ENCODE assay signal across 28 cellular contexts in the genomic region with DNA sequence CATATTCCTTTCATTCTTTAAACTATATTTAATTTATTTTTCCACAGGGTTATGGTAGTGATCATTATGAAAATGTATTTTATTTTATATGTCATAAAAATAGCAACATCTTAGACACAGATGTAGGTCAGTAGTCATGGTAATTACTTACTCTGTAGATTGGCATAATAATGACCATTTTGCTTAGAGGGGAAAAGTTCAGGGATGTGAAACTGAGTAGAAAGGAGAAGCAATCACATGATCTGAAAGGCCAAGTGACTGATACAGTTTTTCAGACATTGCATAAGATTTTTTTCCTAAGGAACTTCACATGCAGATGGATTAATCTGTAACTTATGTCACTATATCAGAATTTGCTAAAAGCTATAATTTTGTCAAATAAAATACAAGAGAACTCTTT.
"Had no signal": no experiment of that assay in that cellular context is flagged by ENCODE, and none has a peak within 500 bp of the region (broad histone marks: within the 10 kb centered on the region; RNA-seq: fewer than 3 reads in every experiment).

No MANE protein-coding gene starts in this region.

- ATAC-seq: activated T-cell treated with anti-CD3 and anti-CD28 coated beads, Interleukin-2, amount 50 U/mL, for 72 hours; body of pancreas; left lung; lower lobe of right lung; naive thymus-derived CD8-positive, alpha-beta T cell; pancreas; psoas muscle; stimulated activated memory B cell treated with anti-CD40 and anti-IgM and Interleukin-4, amounts not matched to agents 10 μg/mL and 1 μg/mL and 100 μg/mL, for 72 hours; upper lobe of right lung had no signal

- H3K9me3 Mint-ChIP-seq: neural crest cell; stimulated activated memory B cell treated with anti-CD40 and anti-IgM and Interleukin-4, amounts not matched to agents 10 μg/mL and 1 μg/mL and 100 μg/mL, for 72 hours had no signal

- H3K4me1 Mint-ChIP-seq: activated naive CD8-positive, alpha-beta T cell treated with anti-CD3 and anti-CD28 coated beads for 36 hours; stimulated activated memory B cell treated with anti-CD40 and anti-IgM and Interleukin-4, amounts not matched to agents 10 μg/mL and 1 μg/mL and 100 μg/mL, for 72 hours had no signal

- H3K36me3 Mint-ChIP-seq: activated naive CD8-positive, alpha-beta T cell treated with anti-CD3 and anti-CD28 coated beads for 36 hours; naive thymus-derived CD8-positive, alpha-beta T cell; stimulated activated memory B cell treated with anti-CD40 and anti-IgM and Interleukin-4, amounts not matched to agents 10 μg/mL and 1 μg/mL and 100 μg/mL, for 72 hours had no signal

- H3K27me3 Mint-ChIP-seq: activated naive CD8-positive, alpha-beta T cell treated with anti-CD3 and anti-CD28 coated beads for 36 hours; naive thymus-derived CD8-positive, alpha-beta T cell; stimulated activated memory B cell treated with anti-CD40 and anti-IgM and Interleukin-4, amounts not matched to agents 10 μg/mL and 1 μg/mL and 100 μg/mL, for 72 hours had no signal

- H3K4me3 Mint-ChIP-seq: activated naive CD4-positive, alpha-beta T cell treated with anti-CD3 and anti-CD28 coated beads for 36 hours; activated naive CD8-positive, alpha-beta T cell treated with anti-CD3 and anti-CD28 coated beads for 36 hours; activated T-cell treated with anti-CD3 and anti-CD28 coated beads, Interleukin-2, amount 50 U/mL, for 72 hours; naive thymus-derived CD8-positive, alpha-beta T cell; neural crest cell; stimulated activated memory B cell treated with anti-CD40 and anti-IgM and Interleukin-4, amounts not matched to agents 10 μg/mL and 1 μg/mL and 100 μg/mL, for 72 hours had no signal

- DNase-seq: activated CD4-positive, alpha-beta T cell treated with anti-CD3 and anti-CD28 coated beads for 4 hours; activated CD4-positive, alpha-beta T cell treated with anti-CD3 and anti-CD28 coated beads, Interleukin-2, amount 50 U/mL, for 4 hours; activated effector memory CD4-positive, alpha-beta T cell treated with anti-CD3 and anti-CD28 coated beads, Interleukin-2, amount 50 U/mL, for 16 hours; activated naive CD4-positive, alpha-beta T cell treated with anti-CD3 and anti-CD28 coated beads for 36 hours; activated naive CD8-positive, alpha-beta T cell treated with anti-CD3 and anti-CD28 coated beads for 36 hours; activated T-cell treated with anti-CD3 and anti-CD28 coated beads for 4 hours; activated T-cell treated with anti-CD3 and anti-CD28 coated beads, Interleukin-2, amount 50 U/mL, for 72 hours; adrenal gland; aorta; body of pancreas; dermis blood vessel endothelial cell; effector CD4-positive, alpha-beta T cell; glutamatergic neuron; left lung; lower lobe of right lung; mesenchymal stem cell; naive thymus-derived CD8-positive, alpha-beta T cell; nucleus accumbens; pancreas; psoas muscle; stimulated activated CD4-positive, alpha-beta T cell treated with anti-CD3 and anti-CD28 coated beads, Interleukin-1b, Interleukin-23, amount 100 ng/mL, for 48 hours; stimulated activated CD4-positive, alpha-beta T cell treated with anti-CD3 and anti-CD28 coated beads, Interleukin-4, amount 100 ng/mL, for 4 hours; stimulated activated CD8-positive, alpha-beta memory T cell treated with anti-CD3 and anti-CD28 coated beads, Interleukin-4, amount 100 ng/mL, for 48 hours; stomach; thyroid gland; upper lobe of right lung had no signal

- H3K27ac Mint-ChIP-seq: activated naive CD4-positive, alpha-beta T cell treated with anti-CD3 and anti-CD28 coated beads for 36 hours; activated naive CD8-positive, alpha-beta T cell treated with anti-CD3 and anti-CD28 coated beads for 36 hours; activated T-cell treated with anti-CD3 and anti-CD28 coated beads, Interleukin-2, amount 50 U/mL, for 72 hours; naive thymus-derived CD8-positive, alpha-beta T cell; stimulated activated memory B cell treated with anti-CD40 and anti-IgM and Interleukin-4, amounts not matched to agents 10 μg/mL and 1 μg/mL and 100 μg/mL, for 72 hours had no signal
